1 cellular context compared by ENCODE assay signal in genomic region chr14:96959992-96960391, GRCh38.
TF ChIP-seq lines count a peak whose summit lies in the region.

No MANE protein-coding gene starts in this region.

TF ChIP-seq in K562, 482 proteins besides CTCF, POLR2A, EP300 and RAD21 (continued from another document):
- TF ChIP-seq PHF20 (IDR thresholded peaks at IDR 0.05; ENCODE audit: partially characterized antibody) (no peak), ZNF263 (CRISPR knock-in tag; IDR thresholded peaks at IDR 0.05; ENCODE audit: borderline replicate concordance) (no peak), ARID4B (CRISPR knock-in tag; IDR thresholded peaks at IDR 0.05) (no peak), ZNF551 (CRISPR knock-in tag; IDR thresholded peaks at IDR 0.05) (no peak), ZNF318 (IDR thresholded peaks at IDR 0.05; ENCODE audit: borderline replicate concordance in 1 of 2, low read depth in 1 of 2) (no peak), UBTF (IDR thresholded peaks at IDR 0.05; ENCODE audit: borderline replicate concordance in 1 of 2, low read depth in 2 of 2, low read length in 2 of 2) (no peak), BCOR (IDR thresholded peaks at IDR 0.05) (peak; percentile 68)
